In the genomic region with DNA sequence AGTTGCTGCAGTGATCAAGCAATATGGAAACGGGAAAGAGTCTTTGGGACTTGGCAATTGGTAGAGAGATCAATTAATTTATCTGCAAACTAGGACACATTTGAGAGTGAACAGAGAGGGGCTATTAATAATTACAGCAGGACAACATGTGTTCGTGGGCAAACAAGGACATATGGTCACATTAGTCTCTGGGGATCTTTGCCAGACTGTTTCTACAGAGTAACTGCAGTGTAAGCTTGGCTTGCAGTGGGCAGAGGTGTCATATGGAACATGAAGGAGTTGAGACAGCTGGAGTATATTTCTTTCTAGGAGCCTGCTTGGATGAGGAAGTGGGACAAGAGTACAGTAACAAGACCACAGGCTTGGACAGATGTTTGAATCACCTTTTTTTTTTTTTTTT, we compare ENCODE assay signal across 17 cellular contexts.
DNase-seq lines count a peak whose midpoint lies in the region; ATAC-seq and TF ChIP-seq lines count a peak whose summit lies in the region.
"Had no signal": no experiment of that assay in that cellular context is flagged by ENCODE, and none has a peak within 500 bp of the region (broad histone marks: within the 10 kb centered on the region; RNA-seq: fewer than 3 reads in every experiment).

No MANE protein-coding gene starts in this region.

- H3K27ac ChIP-seq in right cardiac atrium (ENCODE audit: low read length) = no peak overlapping the region
- H3K27ac ChIP-seq in gastrocnemius medialis = no peak overlapping the region
- H3K27ac ChIP-seq: C4-2B had no signal

- H3K4me3 ChIP-seq in right cardiac atrium (ENCODE audit: low read length) = no peak overlapping the region
- no peak overlapping the region for H3K4me3 ChIP-seq in gastrocnemius medialis
- H3K4me3 ChIP-seq: GM23338, MG63 had no signal

- WGBS in right cardiac atrium = 51% methylated on average over 2 of the region's 2 CpGs

- no peaks in the 10 kb centered on the region for H3K36me3 ChIP-seq in gastrocnemius medialis
- H3K36me3 ChIP-seq: MG63 had no signal

- in situ Hi-C loops in gastrocnemius medialis (cut with MboI; ENCODE audit: low sequenced_read_pairs in 4 of 4) = no loop called here

- no peak for TF ChIP-seq POLR2A in gastrocnemius medialis (IDR thresholded peaks at IDR 0.05)

- no peak for TF ChIP-seq CTCF in gastrocnemius medialis (IDR thresholded peaks at IDR 0.05 in 4 of 5, conservative IDR thresholded peaks at IDR 0.05 in 1 of 5)

- no peak for DNase-seq in left ventricle myocardium superior
- no peak for DNase-seq in right cardiac atrium
- peak; percentile 3 for DNase-seq in SK-N-DZ (ENCODE audit: low spot score)
- DNase-seq in myocyte (ENCODE audit: low read depth) = peak; percentile 39
- no peak for DNase-seq in stimulated activated CD4-positive, alpha-beta T cell treated with anti-CD3 and anti-CD28 coated beads, Interleukin-4, amount 100 ng/mL, for 4 hours
- DNase-seq in gastrocnemius medialis = no peak
- DNase-seq: DMS153; MG63; NCI-H1105 treated with DMSO at 0.1 percent for 48 hours; NCI-H187 treated with DMSO at 0.1 percent for 48 hours; NCI-H510A; NK-92 treated with Interleukin-12 subunit alpha and Interleukin-12 subunit beta, amount 100 ng/mL, for 24 hours; OCI-M1; RPMI8226 had no signal

- intact Hi-C loops in left ventricle myocardium superior (cut with micrococcal nuclease) = no loop called here
- intact Hi-C loops in right cardiac atrium (cut with DNase I) = no loop called here
- intact Hi-C loops in gastrocnemius medialis (cut with DNase I; ENCODE audit: low total_unique reads) = no loop called here

- peak; percentile 42 for ATAC-seq in left ventricle myocardium superior
- ATAC-seq in right cardiac atrium = no peak
- ATAC-seq in esophagus mucosa = no peak
- ATAC-seq in gastrocnemius medialis = no peak
- ATAC-seq: GM23338 had no signal

- H3K9me3 ChIP-seq in right cardiac atrium (ENCODE audit: control insufficient read depth, low read length) (no peaks in the 10 kb centered on the region), gastrocnemius medialis (no peaks in the 10 kb centered on the region)
- H3K9me3 ChIP-seq: MG63 had no signal

- H3K27me3 ChIP-seq in right cardiac atrium (ENCODE audit: control insufficient read depth, insufficient read depth) = no peaks in the 10 kb centered on the region
- no peaks in the 10 kb centered on the region for H3K27me3 ChIP-seq in gastrocnemius medialis
- H3K27me3 ChIP-seq: MG63 had no signal

- H3K4me1 ChIP-seq in right cardiac atrium (ENCODE audit: control insufficient read depth, insufficient read depth, low read length) = peaks cover 2% of the 10 kb centered on the region
- H3K4me1 ChIP-seq in gastrocnemius medialis = no peaks in the 10 kb centered on the region

Comparison
In these comparisons a context has a peak if more than half of its experiments do, and no peak if none do; other contexts are left out.
1. DNase-seq: peak in SK-N-DZ (single experiment) and myocyte (single experiment); none in left ventricle myocardium superior (single experiment), right cardiac atrium (0 of 3), stimulated activated CD4-positive, alpha-beta T cell treated with anti-CD3 and anti-CD28 coated beads, Interleukin-4, amount 100 ng/mL, for 4 hours (0 of 2) and gastrocnemius medialis (0 of 2).